ENCODE assay signal across 12 cellular contexts in the genomic region with DNA sequence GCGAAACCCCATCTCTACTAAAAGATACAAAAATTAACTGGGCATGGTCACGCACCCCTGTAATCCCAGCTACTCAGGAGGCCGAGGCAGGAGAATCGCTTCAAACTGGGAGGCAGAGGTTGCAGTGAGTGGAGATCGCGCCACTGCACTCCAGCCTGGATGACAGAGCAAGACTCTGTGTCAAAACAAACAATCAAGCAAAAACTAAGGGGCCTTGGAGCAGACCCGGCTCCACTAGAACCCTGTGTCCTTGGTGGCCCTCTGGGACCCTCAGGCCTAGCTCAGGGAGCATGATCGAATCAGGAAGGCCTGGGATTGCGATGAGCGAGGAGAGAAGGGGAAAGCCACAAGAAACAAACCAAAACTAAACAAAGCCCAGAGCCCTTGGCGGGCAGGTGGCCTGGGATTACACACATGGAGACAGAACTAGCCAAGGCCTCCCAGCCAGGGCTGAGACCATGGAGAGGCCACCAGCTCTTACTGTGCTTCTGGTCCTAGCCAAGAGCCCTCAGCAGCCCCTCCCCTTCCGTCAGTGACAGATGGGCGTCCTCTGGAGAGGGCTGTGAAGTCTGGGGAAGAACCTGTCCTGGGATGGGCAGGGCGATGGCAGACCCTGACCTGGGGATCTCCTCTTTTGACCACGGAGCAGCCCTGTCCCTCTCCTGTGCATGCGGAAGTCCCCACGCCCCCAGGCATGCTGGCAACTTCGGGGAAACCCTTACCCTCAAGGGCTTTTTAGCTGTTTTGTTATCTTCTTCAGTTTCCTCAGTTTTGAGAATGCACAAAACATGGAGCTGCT. TPM values are rescaled to one million over a fixed set of nuclear protein-coding genes. Genes with fewer than 3 reads are reported as not detected.
DNase-seq lines count a peak whose midpoint lies in the region; ATAC-seq lines count a peak whose summit lies in the region.
"Had no signal": no experiment of that assay in that cellular context is flagged by ENCODE, and none has a peak within 500 bp of the region (broad histone marks: within the 10 kb centered on the region; RNA-seq: fewer than 3 reads in every experiment).

No MANE protein-coding gene starts in this region.

- ATAC-seq in stimulated activated naive CD8-positive, alpha-beta T cell treated with anti-CD3 and anti-CD28 coated beads, Interleukin-15, Interleukin-2, amounts not matched to agents 100 U/mL and 50 U/mL, for 24 hours: peak; percentile 20
- no peak for ATAC-seq in stimulated activated naive CD8-positive, alpha-beta T cell treated with anti-CD3 and anti-CD28 coated beads, Interleukin-15, amount 100 ng/mL, for 72 hours
- ATAC-seq in HG02981 (IDR thresholded peaks at IDR 0.05; ENCODE audit: unreplicated experiment): peak; percentile 38
- no peak for ATAC-seq in effector memory CD8-positive, alpha-beta T cell (replicated peaks)
- no peak for ATAC-seq in activated T-cell treated with anti-CD3 and anti-CD28 coated beads, Interleukin-2, amount 50 U/mL, for 4 hours

- H3K4me3 Mint-ChIP-seq in stimulated activated naive CD8-positive, alpha-beta T cell treated with anti-CD3 and anti-CD28 coated beads, Interleukin-15, amount 100 ng/mL, for 72 hours: peak overlapping the region in 1 of 2 donors; percentile 48
- no peak overlapping the region for H3K4me3 Mint-ChIP-seq in effector memory CD8-positive, alpha-beta T cell
- H3K4me3 Mint-ChIP-seq in activated T-cell treated with anti-CD3 and anti-CD28 coated beads, Interleukin-2, amount 50 U/mL, for 4 hours: no peak overlapping the region
- H3K4me3 Mint-ChIP-seq: HFFc6 had no signal

- no peaks in the 10 kb centered on the region for H3K36me3 Mint-ChIP-seq in effector memory CD8-positive, alpha-beta T cell (ENCODE audit: insufficient read depth)
- no peaks in the 10 kb centered on the region for H3K36me3 Mint-ChIP-seq in activated T-cell treated with anti-CD3 and anti-CD28 coated beads, Interleukin-2, amount 50 U/mL, for 4 hours (ENCODE audit: insufficient read depth)

- DNase-seq in stimulated activated naive CD8-positive, alpha-beta T cell treated with anti-CD3 and anti-CD28 coated beads, Interleukin-15, Interleukin-2, amounts not matched to agents 100 U/mL and 50 U/mL, for 24 hours: no peak
- DNase-seq in stimulated activated naive CD8-positive, alpha-beta T cell treated with anti-CD3 and anti-CD28 coated beads, Interleukin-15, amount 100 ng/mL, for 72 hours: no peak
- DNase-seq in effector memory CD8-positive, alpha-beta T cell: no peak
- DNase-seq in activated gamma-delta T cell (lab: John Stamatoyannopoulos, UW) (no peak), NCI-H2171 (lab: John Stamatoyannopoulos, UW) (no peak), NCI-H69 (lab: John Stamatoyannopoulos, UW) (no peak)
- DNase-seq in activated T-cell treated with anti-CD3 and anti-CD28 coated beads, Interleukin-2, amount 50 U/mL, for 4 hours: no peak
- DNase-seq: BE2C; effector CD8-positive, alpha-beta T cell; HFFc6 had no signal

- H3K27ac Mint-ChIP-seq in stimulated activated naive CD8-positive, alpha-beta T cell treated with anti-CD3 and anti-CD28 coated beads, Interleukin-15, amount 100 ng/mL, for 72 hours: peak overlapping the region in 1 of 2 donors; percentile 68
- peak overlapping the region; percentile 38 for H3K27ac Mint-ChIP-seq in effector memory CD8-positive, alpha-beta T cell
- H3K27ac Mint-ChIP-seq: HFFc6 had no signal

- H3K9me3 Mint-ChIP-seq in stimulated activated naive CD8-positive, alpha-beta T cell treated with anti-CD3 and anti-CD28 coated beads, Interleukin-15, amount 100 ng/mL, for 72 hours: no peaks in the 10 kb centered on the region
- no peaks in the 10 kb centered on the region for H3K9me3 Mint-ChIP-seq in effector memory CD8-positive, alpha-beta T cell
- no peaks in the 10 kb centered on the region for H3K9me3 Mint-ChIP-seq in activated T-cell treated with anti-CD3 and anti-CD28 coated beads, Interleukin-2, amount 50 U/mL, for 4 hours
- H3K9me3 Mint-ChIP-seq: HFFc6 had no signal

- H3K27me3 Mint-ChIP-seq in stimulated activated naive CD8-positive, alpha-beta T cell treated with anti-CD3 and anti-CD28 coated beads, Interleukin-15, amount 100 ng/mL, for 72 hours: peaks cover 1% of the 10 kb centered on the region
- peaks cover under 1% of the 10 kb centered on the region in 2 donors for H3K27me3 Mint-ChIP-seq in effector memory CD8-positive, alpha-beta T cell
- peaks cover under 1% of the 10 kb centered on the region for H3K27me3 Mint-ChIP-seq in activated T-cell treated with anti-CD3 and anti-CD28 coated beads, Interleukin-2, amount 50 U/mL, for 4 hours (ENCODE audit: low read depth)

- peaks cover 31% of the 10 kb centered on the region for H3K4me1 Mint-ChIP-seq in stimulated activated naive CD8-positive, alpha-beta T cell treated with anti-CD3 and anti-CD28 coated beads, Interleukin-15, amount 100 ng/mL, for 72 hours
- H3K4me1 Mint-ChIP-seq in effector memory CD8-positive, alpha-beta T cell (ENCODE audit: low read depth in 2 of 2): peaks cover 0 to 2% of the 10 kb centered on the region in 2 donors
- H3K4me1 Mint-ChIP-seq in activated T-cell treated with anti-CD3 and anti-CD28 coated beads, Interleukin-2, amount 50 U/mL, for 4 hours (ENCODE audit: low read depth): peaks cover 7% of the 10 kb centered on the region

RNA-seq across cellular contexts. Expression of a gene that starts 27.4 kb away (rescaled TPM):
- total RNA-seq in activated T-cell treated with anti-CD3 and anti-CD28 coated beads, Interleukin-2, amount 50 U/mL, for 4 hours: not detected
- total RNA-seq: HFFc6, lower leg skin had no signal

RNA-seq across cellular contexts. Expression of a gene that starts 36.9 kb away (rescaled TPM):
- 10 to 100 TPM; 49.0 to 60.5 (median 52.8) TPM for total RNA-seq in activated T-cell treated with anti-CD3 and anti-CD28 coated beads, Interleukin-2, amount 50 U/mL, for 4 hours

RNA-seq across cellular contexts. Expression of a gene that starts 52.8 kb away (rescaled TPM):
- under 1 TPM; 0.05 to 0.61 (median 0.05) TPM for total RNA-seq in activated T-cell treated with anti-CD3 and anti-CD28 coated beads, Interleukin-2, amount 50 U/mL, for 4 hours

RNA-seq across cellular contexts. Expression of a gene that starts 58.9 kb away (rescaled TPM):
- 10 to 100 TPM; 14.7 to 19.1 (median 17.8) TPM for total RNA-seq in activated T-cell treated with anti-CD3 and anti-CD28 coated beads, Interleukin-2, amount 50 U/mL, for 4 hours

RNA-seq across cellular contexts. Expression of a gene that starts 59.3 kb away (rescaled TPM):
- total RNA-seq in activated T-cell treated with anti-CD3 and anti-CD28 coated beads, Interleukin-2, amount 50 U/mL, for 4 hours: 100 to 1,000 TPM; 128 to 142 (median 131) TPM

Comparison
In these comparisons a context has a peak if more than half of its experiments do, and no peak if none do; other contexts are left out.
1. ATAC-seq: peak in stimulated activated naive CD8-positive, alpha-beta T cell treated with anti-CD3 and anti-CD28 coated beads, Interleukin-15, Interleukin-2, amounts not matched to agents 100 U/mL and 50 U/mL, for 24 hours (single experiment) and HG02981 (single experiment); none in stimulated activated naive CD8-positive, alpha-beta T cell treated with anti-CD3 and anti-CD28 coated beads, Interleukin-15, amount 100 ng/mL, for 72 hours (single experiment), effector memory CD8-positive, alpha-beta T cell (single experiment) and activated T-cell treated with anti-CD3 and anti-CD28 coated beads, Interleukin-2, amount 50 U/mL, for 4 hours (0 of 2).